In the genomic region with DNA sequence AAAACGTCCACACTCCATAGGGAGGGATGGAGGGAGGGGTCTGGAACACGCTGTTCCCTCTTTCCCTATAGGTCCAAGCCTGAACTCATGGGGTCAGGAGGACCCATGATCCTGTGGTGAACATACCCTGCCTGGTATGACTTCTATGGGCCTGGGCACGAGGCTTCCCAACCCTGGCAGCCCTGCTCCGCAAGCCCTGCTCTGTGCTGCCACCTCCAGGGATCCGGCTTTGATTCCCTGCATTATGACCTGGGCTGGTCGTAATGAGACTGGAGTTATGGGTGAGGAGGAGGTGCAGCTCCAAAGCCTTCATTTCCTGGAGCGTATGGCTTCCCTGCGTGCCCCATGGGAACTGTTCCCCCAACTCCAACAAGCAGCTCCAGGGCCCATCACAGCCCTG, we compare ENCODE assay signal across 12 cellular contexts. TPM values are rescaled to one million over a fixed set of nuclear protein-coding genes. Genes with fewer than 3 reads are reported as not detected.
DNase-seq lines count a peak whose midpoint lies in the region; ATAC-seq and TF ChIP-seq lines count a peak whose summit lies in the region.
"Had no signal": no experiment of that assay in that cellular context is flagged by ENCODE, and none has a peak within 500 bp of the region (broad histone marks: within the 10 kb centered on the region; RNA-seq: fewer than 3 reads in every experiment).

No MANE protein-coding gene starts in this region.

- no peak overlapping the region for H3K27ac Mint-ChIP-seq in stimulated activated naive CD8-positive, alpha-beta T cell treated with anti-CD3 and anti-CD28 coated beads, Interleukin-15, amount 100 ng/mL, for 72 hours
- H3K27ac Mint-ChIP-seq: dendritic cell treated with granulocyte-macrophage colony-stimulating factor and Interleukin-4, amounts not matched to agents 40 ng/mL and 50 ng/mL, for 4 days had no signal

- H3K4me1 ChIP-seq in gastrocnemius medialis (no peaks in the 10 kb centered on the region), prostate gland (replicated peaks) (no peaks in the 10 kb centered on the region)

- WGBS in prostate gland, result 26% methylated on average over 8 of the region's 8 CpGs

- peaks cover 61% of the 10 kb centered on the region for H3K27me3 Mint-ChIP-seq in stimulated activated naive CD8-positive, alpha-beta T cell treated with anti-CD3 and anti-CD28 coated beads, Interleukin-15, amount 100 ng/mL, for 72 hours

- intact Hi-C loops in gastrocnemius medialis (cut with DNase I; ENCODE audit: low total_unique reads), result loop anchor here (2.0 kb wide), 1 partner anchor 121 kb away; no protein-coding TSS in a partner anchor
- intact Hi-C loops in prostate gland (cut with DNase I), result no loop called here

- H3K4me3 ChIP-seq in gastrocnemius medialis, result no peak overlapping the region
- H3K4me3 ChIP-seq in prostate gland, result no peak overlapping the region

- DNase-seq in NCI-H1417 (lab: John Stamatoyannopoulos, UW) (peak in 2 of 3 experiments; percentile 23 to 43), NCI-H1417 treated with DMSO at 0.1 percent for 48 hours (lab: John Stamatoyannopoulos, UW) (no peak), NCI-H69 (lab: John Stamatoyannopoulos, UW) (peak; percentile 79), gastrocnemius medialis (peak; percentile 24 to 60), SK-N-DZ (ENCODE audit: low spot score) (no peak), prostate gland (ENCODE audit: low spot score) (no peak)
- DNase-seq in stimulated activated naive CD8-positive, alpha-beta T cell treated with anti-CD3 and anti-CD28 coated beads, Interleukin-15, amount 100 ng/mL, for 72 hours, result no peak
- DNase-seq: activated CD4-positive, alpha-beta T cell treated with anti-CD3 and anti-CD28 coated beads for 4 hours; KG1 had no signal

- TF ChIP-seq CTCF in gastrocnemius medialis (IDR thresholded peaks at IDR 0.05 in 4 of 5, conservative IDR thresholded peaks at IDR 0.05 in 1 of 5), result peak in 3 of 5 experiments; percentile 26 to 53 (median 47)
- TF ChIP-seq CTCF in prostate gland (IDR thresholded peaks at IDR 0.05), result no peak

- no peaks in the 10 kb centered on the region for H3K9me3 ChIP-seq in gastrocnemius medialis
- H3K9me3 ChIP-seq in prostate gland, result no peaks in the 10 kb centered on the region

- in situ Hi-C loops in gastrocnemius medialis (cut with MboI; ENCODE audit: low sequenced_read_pairs in 4 of 4), result loop anchor here in 1 of 4 donors (10.0 kb wide), 1 partner anchor 119 kb away; no protein-coding TSS in a partner anchor

- peak; percentile 15 for ATAC-seq in esophagus mucosa
- peak; percentile 71 to 79 for ATAC-seq in gastrocnemius medialis
- no peak for ATAC-seq in stimulated activated naive CD8-positive, alpha-beta T cell treated with anti-CD3 and anti-CD28 coated beads, Interleukin-15, amount 100 ng/mL, for 72 hours

- H3K27me3 ChIP-seq in gastrocnemius medialis (peaks cover 27 to 36% (median 31%) of the 10 kb centered on the region in 3 donors), prostate gland (replicated peaks; ENCODE audit: insufficient read depth) (peaks cover 5% of the 10 kb centered on the region)

- TF ChIP-seq POLR2A in gastrocnemius medialis (IDR thresholded peaks at IDR 0.05), result no peak
- TF ChIP-seq POLR2A in prostate gland (IDR thresholded peaks at IDR 0.05), result no peak

- no peak overlapping the region for H3K4me3 Mint-ChIP-seq in stimulated activated naive CD8-positive, alpha-beta T cell treated with anti-CD3 and anti-CD28 coated beads, Interleukin-15, amount 100 ng/mL, for 72 hours
- H3K4me3 Mint-ChIP-seq: dendritic cell treated with granulocyte-macrophage colony-stimulating factor and Interleukin-4, amounts not matched to agents 40 ng/mL and 50 ng/mL, for 4 days had no signal

- H3K27ac ChIP-seq in gastrocnemius medialis (no peak overlapping the region), prostate gland (no peak overlapping the region)

- no peaks in the 10 kb centered on the region for H3K9me3 Mint-ChIP-seq in stimulated activated naive CD8-positive, alpha-beta T cell treated with anti-CD3 and anti-CD28 coated beads, Interleukin-15, amount 100 ng/mL, for 72 hours
- H3K9me3 Mint-ChIP-seq: dendritic cell treated with granulocyte-macrophage colony-stimulating factor and Interleukin-4, amounts not matched to agents 40 ng/mL and 50 ng/mL, for 4 days had no signal

- H3K4me1 Mint-ChIP-seq in stimulated activated naive CD8-positive, alpha-beta T cell treated with anti-CD3 and anti-CD28 coated beads, Interleukin-15, amount 100 ng/mL, for 72 hours, result no peaks in the 10 kb centered on the region

- H3K36me3 ChIP-seq in gastrocnemius medialis (no peaks in the 10 kb centered on the region), prostate gland (no peaks in the 10 kb centered on the region)

RNA-seq across cellular contexts. Expression of a gene that starts 54.9 kb away (rescaled TPM):
- total RNA-seq in esophagus mucosa (0.40 TPM), gastrocnemius medialis (1 to 10 TPM in 1 of 4 donors, under 1 TPM in 3; 0.26 to 1.2 (median 0.35) TPM), prostate gland (1 to 10 TPM; 1.9 to 3.3 TPM)
- 0.14 TPM in 1 of 2 replicates, not detected in the other for polyA plus RNA-seq in SK-N-DZ (2014; cell fraction: cytosol; rRNA removed)
- polyA plus RNA-seq in SK-N-DZ (2014; cell fraction: nucleus; rRNA removed), result not detected in 2 replicates
- total RNA-seq: mononuclear cell had no signal

Comparison
In these comparisons a context has a peak if more than half of its experiments do, and no peak if none do; other contexts are left out.
1. DNase-seq: peak in NCI-H1417 (2 of 3), NCI-H69 (single experiment) and gastrocnemius medialis (2 of 2); none in NCI-H1417 treated with DMSO at 0.1 percent for 48 hours (single experiment), SK-N-DZ (single experiment), prostate gland (single experiment) and stimulated activated naive CD8-positive, alpha-beta T cell treated with anti-CD3 and anti-CD28 coated beads, Interleukin-15, amount 100 ng/mL, for 72 hours (0 of 2).
2. CTCF ChIP-seq: peak in gastrocnemius medialis (3 of 5); none in prostate gland (0 of 4).